17 cellular contexts compared by ENCODE assay signal in the genomic region with DNA sequence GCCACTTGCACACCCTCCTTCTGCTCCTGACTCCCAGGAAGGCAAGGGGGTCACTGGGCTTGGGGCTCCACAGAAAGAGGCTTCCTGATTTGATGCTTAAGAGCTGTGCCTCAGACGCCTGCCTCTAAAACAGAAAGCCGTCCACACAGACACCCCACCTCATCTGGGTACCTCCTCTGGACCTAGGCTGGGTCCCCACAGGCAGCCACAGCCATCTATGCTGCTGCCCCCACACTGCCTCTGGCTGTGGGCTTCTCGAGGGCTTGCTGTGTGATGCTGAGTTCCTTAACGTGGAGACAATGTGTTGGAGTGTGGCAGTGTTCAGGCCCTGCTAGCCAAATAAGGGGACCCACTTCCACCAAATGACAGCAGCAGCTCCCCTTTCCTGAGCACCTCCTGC. TPM values are rescaled to one million over a fixed set of nuclear protein-coding genes. Genes with fewer than 3 reads are reported as not detected.
DNase-seq lines count a peak whose midpoint lies in the region; ATAC-seq and TF ChIP-seq lines count a peak whose summit lies in the region.
"Had no signal": no experiment of that assay in that cellular context is flagged by ENCODE, and none has a peak within 500 bp of the region (broad histone marks: within the 10 kb centered on the region; RNA-seq: fewer than 3 reads in every experiment).

No MANE protein-coding gene starts in this region.

- H3K4me3 ChIP-seq in HEK293 (ENCODE audit: low read depth, low read length), result no peak overlapping the region
- H3K4me3 ChIP-seq: A549; BLaER1 treated with 17β-estradiol and CSF1 and Interleukin-3, amounts not matched to agents 10 nM and 100 nM had no signal

- H3K36me3 Mint-ChIP-seq in activated CD8-positive, alpha-beta T cell treated with anti-CD3 and anti-CD28 coated beads, Interleukin-2, amount 10 ng/mL, durations not matched to agents 7 days and 5 days (ENCODE audit: low read depth), result peaks cover 25% of the 10 kb centered on the region
- H3K36me3 Mint-ChIP-seq in activated CD8-positive, alpha-beta T cell treated with anti-CD3 and anti-CD28 coated beads for 36 hours (ENCODE audit: low read depth), result peaks cover 30% of the 10 kb centered on the region

- no peak overlapping the region for H3K27ac Mint-ChIP-seq in activated CD8-positive, alpha-beta T cell treated with anti-CD3 and anti-CD28 coated beads, Interleukin-2, amount 10 ng/mL, durations not matched to agents 7 days and 5 days
- H3K27ac Mint-ChIP-seq in activated CD8-positive, alpha-beta T cell treated with anti-CD3 and anti-CD28 coated beads for 36 hours, result no peak overlapping the region
- H3K27ac Mint-ChIP-seq: B cell; CD4-positive, alpha-beta T cell; CD8-positive, alpha-beta T cell had no signal

- H3K9me3 ChIP-seq in HEK293 (ENCODE audit: control insufficient read depth, insufficient read depth, low read depth, low read length), result no peaks in the 10 kb centered on the region
- H3K9me3 ChIP-seq: Caco-2 had no signal

- H3K36me3 ChIP-seq in HEK293 (ENCODE audit: control insufficient read depth in 2 of 2, insufficient read depth in 1 of 2, low read length in 2 of 2), result peaks cover 21 to 57% of the 10 kb centered on the region in 2 experiments

- POLR2A ChIA-PET in activated CD8-positive, alpha-beta T cell treated with anti-CD3 and anti-CD28 coated beads, Interleukin-2, amount 10 ng/mL, durations not matched to agents 7 days and 5 days (lab: Charles Lee), result interaction anchor here (1.6 to 1.7 kb wide), 2 partner anchors 8 to 12 kb away, joined by 4 to 5 read pairs; a partner anchor contains a TSS
- POLR2A ChIA-PET in activated CD8-positive, alpha-beta T cell treated with anti-CD3 and anti-CD28 coated beads for 36 hours (lab: Charles Lee), result interaction anchor here (0.6 to 0.8 kb wide), 2 partner anchors 9 to 118 kb away, joined by 3 read pairs; no protein-coding TSS in a partner anchor
- POLR2A ChIA-PET in HEK293 (lab: Yijun Ruan, JAX), result interaction anchor here (1.3 to 1.8 kb wide), 2 partner anchors 9 to 13 kb away, joined by 3 to 12 read pairs; a partner anchor contains a TSS

- no peaks in the 10 kb centered on the region for H3K4me1 ChIP-seq in HEK293 (ENCODE audit: control insufficient read depth, insufficient read depth, low read length)
- H3K4me1 ChIP-seq: A549; BLaER1 treated with 17β-estradiol and CSF1 and Interleukin-3, amounts not matched to agents 10 nM and 100 nM; Caco-2 had no signal

- no peak overlapping the region for H3K4me3 Mint-ChIP-seq in activated CD8-positive, alpha-beta T cell treated with anti-CD3 and anti-CD28 coated beads, Interleukin-2, amount 10 ng/mL, durations not matched to agents 7 days and 5 days
- H3K4me3 Mint-ChIP-seq in activated CD8-positive, alpha-beta T cell treated with anti-CD3 and anti-CD28 coated beads for 36 hours, result no peak overlapping the region
- H3K4me3 Mint-ChIP-seq: B cell; CD4-positive, alpha-beta T cell; CD8-positive, alpha-beta T cell had no signal

- no peak for DNase-seq in activated CD8-positive, alpha-beta T cell treated with anti-CD3 and anti-CD28 coated beads, Interleukin-2, amount 10 ng/mL, durations not matched to agents 7 days and 5 days
- DNase-seq in activated CD8-positive, alpha-beta T cell treated with anti-CD3 and anti-CD28 coated beads for 36 hours, result no peak
- DNase-seq in mesenteric fat pad (ENCODE audit: low spot score) (peak; percentile 80), NCI-H1417 (lab: John Stamatoyannopoulos, UW) (no peak)
- DNase-seq: AML-193; Caco-2; Calu3; CD4-positive, alpha-beta T cell; CD8-positive, alpha-beta T cell; DMS79 treated with DMSO at 0.1 percent for 48 hours; GF-D8 had no signal

- no peaks in the 10 kb centered on the region for H3K9me3 Mint-ChIP-seq in activated CD8-positive, alpha-beta T cell treated with anti-CD3 and anti-CD28 coated beads, Interleukin-2, amount 10 ng/mL, durations not matched to agents 7 days and 5 days (ENCODE audit: insufficient read depth)
- no peaks in the 10 kb centered on the region for H3K9me3 Mint-ChIP-seq in activated CD8-positive, alpha-beta T cell treated with anti-CD3 and anti-CD28 coated beads for 36 hours
- H3K9me3 Mint-ChIP-seq: CD4-positive, alpha-beta T cell; CD8-positive, alpha-beta T cell had no signal

- CTCF ChIA-PET in activated CD8-positive, alpha-beta T cell treated with anti-CD3 and anti-CD28 coated beads, Interleukin-2, amount 10 ng/mL, durations not matched to agents 7 days and 5 days (lab: Charles Lee), result interaction anchor here (1.1 kb wide), 1 partner anchor 9 kb away, joined by 4 read pairs; no protein-coding TSS in a partner anchor
- CTCF ChIA-PET in activated CD8-positive, alpha-beta T cell treated with anti-CD3 and anti-CD28 coated beads for 36 hours (lab: Charles Lee), result interaction anchor here (1.3 kb wide), 1 partner anchor 9 kb away, joined by 4 read pairs; no protein-coding TSS in a partner anchor
- CTCF ChIA-PET in HEK293 (lab: Yijun Ruan, JAX), result interaction anchor here (0.6 to 0.8 kb wide), 2 partner anchors 18 to 201 kb away, joined by 3 to 4 read pairs; a partner anchor contains a TSS

- no peak overlapping the region for H3K27ac ChIP-seq in HEK293 (ENCODE audit: extremely low read depth, low read depth, low read length)
- H3K27ac ChIP-seq: 22Rv1; A549; BLaER1 treated with 17β-estradiol and CSF1 and Interleukin-3, amounts not matched to agents 10 nM and 100 nM; C4-2B had no signal

- ATAC-seq in activated CD8-positive, alpha-beta T cell treated with anti-CD3 and anti-CD28 coated beads, Interleukin-2, amount 10 ng/mL, durations not matched to agents 7 days and 5 days, result peak; percentile 18
- no peak for ATAC-seq in activated CD8-positive, alpha-beta T cell treated with anti-CD3 and anti-CD28 coated beads for 36 hours
- ATAC-seq: CD8-positive, alpha-beta T cell had no signal

- no peak for TF ChIP-seq CTCF in activated CD8-positive, alpha-beta T cell treated with anti-CD3 and anti-CD28 coated beads for 36 hours (IDR thresholded peaks at IDR 0.05)
- no peak for TF ChIP-seq CTCF in HEK293 (tag by site-specific recombination; IDR thresholded peaks at IDR 0.05)

- no peaks in the 10 kb centered on the region for H3K4me1 Mint-ChIP-seq in activated CD8-positive, alpha-beta T cell treated with anti-CD3 and anti-CD28 coated beads, Interleukin-2, amount 10 ng/mL, durations not matched to agents 7 days and 5 days (ENCODE audit: low read depth)
- H3K4me1 Mint-ChIP-seq in activated CD8-positive, alpha-beta T cell treated with anti-CD3 and anti-CD28 coated beads for 36 hours (ENCODE audit: low read depth), result no peaks in the 10 kb centered on the region
- H3K4me1 Mint-ChIP-seq: B cell had no signal

- intact Hi-C loops in activated CD8-positive, alpha-beta T cell treated with anti-CD3 and anti-CD28 coated beads for 36 hours (cut with micrococcal nuclease), result no loop called here

- H3K27me3 Mint-ChIP-seq in activated CD8-positive, alpha-beta T cell treated with anti-CD3 and anti-CD28 coated beads, Interleukin-2, amount 10 ng/mL, durations not matched to agents 7 days and 5 days (ENCODE audit: low read depth), result no peaks in the 10 kb centered on the region
- no peaks in the 10 kb centered on the region for H3K27me3 Mint-ChIP-seq in activated CD8-positive, alpha-beta T cell treated with anti-CD3 and anti-CD28 coated beads for 36 hours
- H3K27me3 Mint-ChIP-seq: B cell; CD4-positive, alpha-beta T cell had no signal

TF ChIP-seq in HEK293, 187 proteins besides CTCF, POLR2A, EP300 and RAD21:
- TF ChIP-seq ZNF473 (tag by site-specific recombination; IDR thresholded peaks at IDR 0.05) (no peak), HOXC10 (CRISPR knock-in tag; IDR thresholded peaks at IDR 0.05) (peak; percentile 61; the same call in 1 of the 2 replicates), ZNF202 (tag by site-specific recombination; IDR thresholded peaks at IDR 0.05; ENCODE audit: borderline replicate concordance) (no peak)

RNA-seq across cellular contexts. Expression of a gene that starts 8.5 kb away (rescaled TPM):
- 1 to 10 TPM; 4.8 to 5.2 TPM for total RNA-seq in activated CD8-positive, alpha-beta T cell treated with anti-CD3 and anti-CD28 coated beads, Interleukin-2, amount 10 ng/mL, durations not matched to agents 7 days and 5 days
- 1 to 10 TPM; 2.6 to 2.9 TPM for total RNA-seq in activated CD8-positive, alpha-beta T cell treated with anti-CD3 and anti-CD28 coated beads for 36 hours
- 2.5 TPM for total RNA-seq in mesenteric fat pad

RNA-seq across cellular contexts. Expression of a gene that starts 13.1 kb away (rescaled TPM):
- 10 to 100 TPM; 60.7 to 61.9 TPM for total RNA-seq in activated CD8-positive, alpha-beta T cell treated with anti-CD3 and anti-CD28 coated beads, Interleukin-2, amount 10 ng/mL, durations not matched to agents 7 days and 5 days
- total RNA-seq in activated CD8-positive, alpha-beta T cell treated with anti-CD3 and anti-CD28 coated beads for 36 hours, result 10 to 100 TPM; 40.6 to 43.0 TPM
- 30.6 TPM for total RNA-seq in mesenteric fat pad

RNA-seq across cellular contexts. Expression of a gene that starts 35.0 kb away (rescaled TPM):
- total RNA-seq in activated CD8-positive, alpha-beta T cell treated with anti-CD3 and anti-CD28 coated beads, Interleukin-2, amount 10 ng/mL, durations not matched to agents 7 days and 5 days, result 10 to 100 TPM; 14.9 to 17.5 TPM
- total RNA-seq in activated CD8-positive, alpha-beta T cell treated with anti-CD3 and anti-CD28 coated beads for 36 hours, result 10 to 100 TPM; 35.2 to 36.2 TPM
- 8.4 TPM for total RNA-seq in mesenteric fat pad
- total RNA-seq: Calu3 had no signal

RNA-seq across cellular contexts. Expression of a gene that starts 39.5 kb away (rescaled TPM):
- total RNA-seq in activated CD8-positive, alpha-beta T cell treated with anti-CD3 and anti-CD28 coated beads, Interleukin-2, amount 10 ng/mL, durations not matched to agents 7 days and 5 days, result 1 to 10 TPM; 4.7 TPM
- total RNA-seq in activated CD8-positive, alpha-beta T cell treated with anti-CD3 and anti-CD28 coated beads for 36 hours, result 1 to 10 TPM; 5.2 to 5.8 TPM
- 5.1 TPM for total RNA-seq in mesenteric fat pad

RNA-seq across cellular contexts. Expression of a gene that starts 44.3 kb away (rescaled TPM):
- 1 to 10 TPM; 1.5 to 1.7 TPM for total RNA-seq in activated CD8-positive, alpha-beta T cell treated with anti-CD3 and anti-CD28 coated beads, Interleukin-2, amount 10 ng/mL, durations not matched to agents 7 days and 5 days
- total RNA-seq in activated CD8-positive, alpha-beta T cell treated with anti-CD3 and anti-CD28 coated beads for 36 hours, result 1 to 10 TPM; 1.3 to 1.6 TPM
- 0.19 TPM for total RNA-seq in mesenteric fat pad
